Comparison of ENCODE assay signal across 9 cellular contexts in the genomic region with DNA sequence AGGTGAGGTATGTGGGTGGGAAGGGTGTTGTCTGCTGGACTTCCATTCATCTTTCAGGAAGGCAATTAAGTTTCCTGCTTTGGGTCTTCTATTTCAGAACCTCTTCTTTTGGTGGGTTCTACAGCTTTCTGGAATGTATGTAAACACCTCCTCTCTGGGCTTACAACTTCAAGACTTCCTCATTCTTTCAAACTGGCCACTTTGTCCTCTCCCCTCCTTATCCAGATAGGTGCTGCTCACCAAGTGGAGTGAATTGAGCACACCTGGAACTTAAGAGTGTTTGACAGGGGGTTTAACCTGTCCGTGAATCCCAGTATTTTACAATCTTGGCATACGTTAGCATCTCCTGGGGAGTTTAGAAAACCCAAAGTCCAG. TPM values are rescaled to one million over a fixed set of nuclear protein-coding genes. Genes with fewer than 3 reads are reported as not detected.
A peak's percentile ranks its signal among the peaks of the same experiment; 100 is the strongest.
DNase-seq lines count a peak whose midpoint lies in the region; ATAC-seq and TF ChIP-seq lines count a peak whose summit lies in the region.
"Had no signal": no experiment of that assay in that cellular context is flagged by ENCODE, and none has a peak within 500 bp of the region (broad histone marks: within the 10 kb centered on the region; RNA-seq: fewer than 3 reads in every experiment).

No MANE protein-coding gene starts in this region.

- WGBS in heart right ventricle, 2 donors: 91 to 94% methylated on average over 2 of the region's 2 CpGs
- 100% methylated on average over 2 of the region's 2 CpGs for WGBS in mammary epithelial cell (ENCODE audit: low coverage, missing lambda C conversion rate)

- no peaks in the 10 kb centered on the region for H3K9me3 ChIP-seq in heart right ventricle
- H3K9me3 ChIP-seq in mammary epithelial cell (replicated peaks; ENCODE audit: insufficient read depth, low read length): no peaks in the 10 kb centered on the region
- no peaks in the 10 kb centered on the region for H3K9me3 ChIP-seq in mucosa of stomach (ENCODE audit: control insufficient read depth, low read length)

- no peaks in the 10 kb centered on the region for H3K9me3 Mint-ChIP-seq in type B pancreatic cell

- H3K4me3 ChIP-seq in heart right ventricle (peak overlapping the region in 7 of 10 donors; percentile 2 to 46 (median 39)), mammary epithelial cell (replicated peaks in 1 of 3; ENCODE audit: insufficient read depth in 1 of 3, low read depth in 2 of 3, low read length in 3 of 3) (no peak overlapping the region), mucosa of stomach (ENCODE audit: low read length) (no peak overlapping the region)
- H3K4me3 ChIP-seq: SK-N-MC had no signal

- H3K4me1 Mint-ChIP-seq in type B pancreatic cell (ENCODE audit: unreplicated experiment): no peaks in the 10 kb centered on the region

- peak overlapping the region; percentile 38 for H3K4me2 ChIP-seq in mammary epithelial cell (ENCODE audit: insufficient read depth, low read depth, low read length)

- dilution Hi-C loops in mammary epithelial cell (cut with HindIII; ENCODE audit: low sequenced_read_pairs): no loop called here

- DNase-seq in heart right ventricle (no peak), left cardiac atrium (no peak), mammary epithelial cell (no peak), type B pancreatic cell (ENCODE audit: extremely low spot score, unreplicated experiment) (no peak), NCI-H1105 (lab: John Stamatoyannopoulos, UW) (no peak)
- no peak for DNase-seq in activated CD4-positive, alpha-beta T cell treated with anti-CD3 and anti-CD28 coated beads for 48 hours

- no peaks in the 10 kb centered on the region for H3K79me2 ChIP-seq in mammary epithelial cell (ENCODE audit: insufficient read depth, low read length)

- in situ Hi-C loops in mammary epithelial cell (cut with MboI; ENCODE audit: low sequenced_read_pairs in 2 of 2): loop anchor here in 1 of 2 donors (25.0 kb wide), 1 partner anchor 621 kb away; a partner anchor contains a TSS

- H3K36me3 ChIP-seq in heart right ventricle: no peaks in the 10 kb centered on the region
- no peaks in the 10 kb centered on the region for H3K36me3 ChIP-seq in mammary epithelial cell (ENCODE audit: insufficient read depth, low read length)
- H3K36me3 ChIP-seq in mucosa of stomach (ENCODE audit: control insufficient read depth, insufficient read depth, low read length): no peaks in the 10 kb centered on the region

- H3K27me3 ChIP-seq in heart right ventricle: no peaks in the 10 kb centered on the region
- no peaks in the 10 kb centered on the region for H3K27me3 ChIP-seq in mammary epithelial cell (ENCODE audit: insufficient read depth, low read length)
- no peaks in the 10 kb centered on the region for H3K27me3 ChIP-seq in mucosa of stomach (ENCODE audit: control insufficient read depth, insufficient read depth, low read length)

- CTCF ChIA-PET in mammary epithelial cell (lab: Charles Lee; ENCODE audit: low non-redundant PET): interaction anchor here (0.6 kb wide), 1 partner anchor 632 kb away, joined by 3 read pairs; no protein-coding TSS in a partner anchor

- no peaks in the 10 kb centered on the region for H3K36me3 Mint-ChIP-seq in type B pancreatic cell

- H2AFZ ChIP-seq in mammary epithelial cell (ENCODE audit: low read depth, low read length): peak overlapping the region; percentile 84

- peak overlapping the region; percentile 84 for H3K27ac Mint-ChIP-seq in type B pancreatic cell

- TF ChIP-seq CTCF in heart right ventricle (IDR thresholded peaks at IDR 0.05): no peak
- TF ChIP-seq CTCF in mammary epithelial cell (conservative IDR thresholded peaks at IDR 0.05 in 1 of 2, IDR thresholded peaks at IDR 0.05 in 1 of 2; ENCODE audit: extremely low read depth in 1 of 2, insufficient read depth in 1 of 2, low read depth in 1 of 2, low read length in 2 of 2): no peak
- TF ChIP-seq CTCF in type B pancreatic cell (conservative IDR thresholded peaks at IDR 0.05): no peak

- peaks cover 0 to 16% (median 8%) of the 10 kb centered on the region in 9 donors for H3K4me1 ChIP-seq in heart right ventricle
- peaks cover 31% of the 10 kb centered on the region for H3K4me1 ChIP-seq in mammary epithelial cell (ENCODE audit: insufficient read depth, low read length)
- peaks cover 43% of the 10 kb centered on the region for H3K4me1 ChIP-seq in mucosa of stomach (ENCODE audit: control insufficient read depth, insufficient read depth, low read length)

- H3K27ac ChIP-seq in heart right ventricle (peak overlapping the region in 2 of 10 donors; percentile 21 to 30), mammary epithelial cell (ENCODE audit: insufficient read depth, low read depth, low read length) (no peak overlapping the region)
- H3K27ac ChIP-seq: SK-N-MC had no signal

- H3K9ac ChIP-seq in mammary epithelial cell (ENCODE audit: insufficient read depth, low read length) (no peak overlapping the region), mucosa of stomach (ENCODE audit: low read length) (peak overlapping the region; percentile 53)

- peak overlapping the region; percentile 37 for H3K4me3 Mint-ChIP-seq in type B pancreatic cell

- peaks cover 5% of the 10 kb centered on the region for H3K27me3 Mint-ChIP-seq in type B pancreatic cell

- no peaks in the 10 kb centered on the region for H4K20me1 ChIP-seq in mammary epithelial cell (ENCODE audit: insufficient read depth, low read length)

- BruUV-seq in mammary epithelial cell (replicated peaks; lab: Mats Ljungman, UMichigan): no TSS peak

- intact Hi-C loops in heart right ventricle (cut with DNase I) (no loop called here), left cardiac atrium (cut with DNase I) (no loop called here), mammary epithelial cell (cut with micrococcal nuclease) (no loop called here)

- ATAC-seq in heart right ventricle (no peak), left cardiac atrium (no peak), GM21786 (IDR thresholded peaks at IDR 0.05; ENCODE audit: unreplicated experiment) (no peak)

RNA-seq across cellular contexts. Expression of a gene that starts 5.2 kb away (rescaled TPM):
- total RNA-seq in heart right ventricle: 100 to 1,000 TPM; 170 to 416 (median 253) TPM
- polyA plus RNA-seq in heart right ventricle: 100 to 1,000 TPM; 123 to 661 TPM
- total RNA-seq in left cardiac atrium: 100 to 1,000 TPM; 198 to 226 TPM
- 10 to 100 TPM; 40.2 to 83.6 TPM for total RNA-seq in mammary epithelial cell
- polyA plus RNA-seq in mammary epithelial cell: 61.7 TPM
- 1.9 TPM for polyA minus RNA-seq in mammary epithelial cell
- 54.6 and 63.4 TPM in 2 replicates for total RNA-seq in type B pancreatic cell (ENCODE audit: low replicate concordance)

Comparison
In these comparisons a context has a peak if more than half of its experiments do, and no peak if none do; other contexts are left out.
1. H3K4me3 ChIP-seq: peak in heart right ventricle (7 of 10); none in mammary epithelial cell (0 of 3) and mucosa of stomach (single experiment).